ENCODE assay signal across 1 cellular context in the genomic region with DNA sequence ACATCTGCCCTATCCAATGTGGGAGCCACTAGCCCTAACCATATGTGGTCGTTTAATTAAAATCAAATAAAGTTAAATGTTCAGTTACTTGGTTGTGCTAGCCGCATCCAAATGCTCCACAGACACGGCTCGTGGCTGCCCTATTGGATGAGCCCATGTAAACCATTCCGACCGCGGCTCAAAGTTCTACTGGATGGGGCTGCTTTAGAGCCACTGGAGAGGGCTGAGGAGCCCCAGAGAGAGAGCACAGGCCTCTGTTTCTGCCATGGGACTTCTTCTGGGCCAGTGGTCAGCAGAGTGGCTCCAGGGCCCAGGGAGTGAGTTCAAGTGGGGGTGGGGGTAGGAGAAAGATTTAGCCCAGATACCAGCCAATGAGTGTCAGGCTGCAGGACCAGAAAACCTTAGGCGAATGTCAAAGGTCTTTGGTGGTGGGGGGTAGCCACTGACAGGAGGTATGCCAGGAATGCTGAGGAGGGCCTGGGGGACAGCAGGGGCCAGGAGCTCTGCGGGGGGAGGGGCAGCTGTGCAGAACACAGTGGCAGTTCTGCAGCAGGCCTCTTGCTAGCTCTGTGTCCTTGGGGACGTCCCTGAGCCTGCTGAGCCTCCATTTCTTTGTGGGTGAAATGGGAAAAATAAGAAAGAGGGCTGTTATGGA.
A peak's percentile ranks its signal among the peaks of the same experiment; 100 is the strongest.
TF ChIP-seq lines count a peak whose summit lies in the region.

No MANE protein-coding gene starts in this region.

TF ChIP-seq in H1, 55 proteins besides CTCF, POLR2A, EP300 and RAD21:
- peak; percentile 100 for TF ChIP-seq TEAD4 (IDR thresholded peaks at IDR 0.05; ENCODE audit: low read depth, low read length)
- TF ChIP-seq RBBP5 (IDR thresholded peaks at IDR 0.05; ENCODE audit: borderline replicate concordance, low read depth, low read length): no peak
- peak; percentile 53 for TF ChIP-seq ASH2L (IDR thresholded peaks at IDR 0.05; ENCODE audit: low read length)
- no peak for TF ChIP-seq TAF1 (IDR thresholded peaks at IDR 0.05; ENCODE audit: low read depth, low read length)
- TF ChIP-seq SIX5 (IDR thresholded peaks at IDR 0.05; ENCODE audit: low read depth, low read length): no peak
- TF ChIP-seq SP4 (IDR thresholded peaks at IDR 0.05; ENCODE audit: low read length): no peak
- no peak for TF ChIP-seq JUND (IDR thresholded peaks at IDR 0.05; ENCODE audit: low read length)
- TF ChIP-seq CREB1 (IDR thresholded peaks at IDR 0.05): no peak
- TF ChIP-seq CHD1 (IDR thresholded peaks at IDR 0.05; ENCODE audit: low read depth, low read length): no peak
- TF ChIP-seq, protein P1, sequence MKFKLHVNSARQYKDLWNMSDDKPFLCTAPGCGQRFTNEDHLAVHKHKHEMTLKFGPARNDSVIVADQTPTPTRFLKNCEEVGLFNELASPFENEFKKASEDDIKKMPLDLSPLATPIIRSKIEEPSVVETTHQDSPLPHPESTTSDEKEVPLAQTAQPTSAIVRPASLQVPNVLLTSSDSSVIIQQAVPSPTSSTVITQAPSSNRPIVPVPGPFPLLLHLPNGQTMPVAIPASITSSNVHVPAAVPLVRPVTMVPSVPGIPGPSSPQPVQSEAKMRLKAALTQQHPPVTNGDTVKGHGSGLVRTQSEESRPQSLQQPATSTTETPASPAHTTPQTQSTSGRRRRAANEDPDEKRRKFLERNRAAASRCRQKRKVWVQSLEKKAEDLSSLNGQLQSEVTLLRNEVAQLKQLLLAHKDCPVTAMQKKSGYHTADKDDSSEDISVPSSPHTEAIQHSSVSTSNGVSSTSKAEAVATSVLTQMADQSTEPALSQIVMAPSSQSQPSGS (IDR thresholded peaks at IDR 0.05; ENCODE audit: low read length): peak; percentile 41; the same call in 1 of the 2 replicates
- TF ChIP-seq BACH1 (IDR thresholded peaks at IDR 0.05; ENCODE audit: low read length): no peak
- TF ChIP-seq HDAC2 (IDR thresholded peaks at IDR 0.05; ENCODE audit: borderline replicate concordance in 1 of 2, low read depth in 2 of 2, low read length in 2 of 2): peak in 1 of 2 experiments; percentile 97; a peak in 2 of 4 replicates
- TF ChIP-seq SAP30 (IDR thresholded peaks at IDR 0.05; ENCODE audit: insufficient read depth, insufficient replicate concordance, low read length): no peak
- TF ChIP-seq POU5F1 (IDR thresholded peaks at IDR 0.05; ENCODE audit: low read depth, low read length): no peak
- TF ChIP-seq SIRT6 (IDR thresholded peaks at IDR 0.05; ENCODE audit: low read length): no peak
- no peak for TF ChIP-seq RFX5 (IDR thresholded peaks at IDR 0.05; ENCODE audit: borderline replicate concordance, low read depth, low read length)
- TF ChIP-seq HDAC6 (IDR thresholded peaks at IDR 0.05; ENCODE audit: low read depth, low read length): no peak
- TF ChIP-seq SIN3A (conservative IDR thresholded peaks at IDR 0.05 in 1 of 2, IDR thresholded peaks at IDR 0.05 in 1 of 2; ENCODE audit: low read depth in 1 of 2, low read length in 2 of 2): peak; percentile 100
- no peak for TF ChIP-seq NRF1 (IDR thresholded peaks at IDR 0.05; ENCODE audit: low read depth, low read length)
- no peak for TF ChIP-seq TAF7 (optimal IDR thresholded peaks at IDR 0.05; ENCODE audit: borderline replicate concordance, low read depth, low read length)
- no peak for TF ChIP-seq RXRA (IDR thresholded peaks at IDR 0.05; ENCODE audit: insufficient read depth, low read depth, low read length)
- peak; percentile 87 for TF ChIP-seq TCF12 (IDR thresholded peaks at IDR 0.05; ENCODE audit: low read depth, low read length)
- TF ChIP-seq FOSL1 (IDR thresholded peaks at IDR 0.05; ENCODE audit: insufficient read depth, low read depth, low read length): no peak
- TF ChIP-seq MAFK (IDR thresholded peaks at IDR 0.05; ENCODE audit: low read depth, low read length): no peak
- no peak for TF ChIP-seq RNF2 (IDR thresholded peaks at IDR 0.05; ENCODE audit: borderline replicate concordance, low read depth, low read length, missing control alignments, poor library complexity, severe bottlenecking)
- TF ChIP-seq CBX8 (IDR thresholded peaks at IDR 0.05; ENCODE audit: borderline replicate concordance, low read depth, low read length): no peak
- TF ChIP-seq KDM4A (IDR thresholded peaks at IDR 0.05; ENCODE audit: low read depth, low read length, severe bottlenecking): no peak
- TF ChIP-seq, protein P2, sequence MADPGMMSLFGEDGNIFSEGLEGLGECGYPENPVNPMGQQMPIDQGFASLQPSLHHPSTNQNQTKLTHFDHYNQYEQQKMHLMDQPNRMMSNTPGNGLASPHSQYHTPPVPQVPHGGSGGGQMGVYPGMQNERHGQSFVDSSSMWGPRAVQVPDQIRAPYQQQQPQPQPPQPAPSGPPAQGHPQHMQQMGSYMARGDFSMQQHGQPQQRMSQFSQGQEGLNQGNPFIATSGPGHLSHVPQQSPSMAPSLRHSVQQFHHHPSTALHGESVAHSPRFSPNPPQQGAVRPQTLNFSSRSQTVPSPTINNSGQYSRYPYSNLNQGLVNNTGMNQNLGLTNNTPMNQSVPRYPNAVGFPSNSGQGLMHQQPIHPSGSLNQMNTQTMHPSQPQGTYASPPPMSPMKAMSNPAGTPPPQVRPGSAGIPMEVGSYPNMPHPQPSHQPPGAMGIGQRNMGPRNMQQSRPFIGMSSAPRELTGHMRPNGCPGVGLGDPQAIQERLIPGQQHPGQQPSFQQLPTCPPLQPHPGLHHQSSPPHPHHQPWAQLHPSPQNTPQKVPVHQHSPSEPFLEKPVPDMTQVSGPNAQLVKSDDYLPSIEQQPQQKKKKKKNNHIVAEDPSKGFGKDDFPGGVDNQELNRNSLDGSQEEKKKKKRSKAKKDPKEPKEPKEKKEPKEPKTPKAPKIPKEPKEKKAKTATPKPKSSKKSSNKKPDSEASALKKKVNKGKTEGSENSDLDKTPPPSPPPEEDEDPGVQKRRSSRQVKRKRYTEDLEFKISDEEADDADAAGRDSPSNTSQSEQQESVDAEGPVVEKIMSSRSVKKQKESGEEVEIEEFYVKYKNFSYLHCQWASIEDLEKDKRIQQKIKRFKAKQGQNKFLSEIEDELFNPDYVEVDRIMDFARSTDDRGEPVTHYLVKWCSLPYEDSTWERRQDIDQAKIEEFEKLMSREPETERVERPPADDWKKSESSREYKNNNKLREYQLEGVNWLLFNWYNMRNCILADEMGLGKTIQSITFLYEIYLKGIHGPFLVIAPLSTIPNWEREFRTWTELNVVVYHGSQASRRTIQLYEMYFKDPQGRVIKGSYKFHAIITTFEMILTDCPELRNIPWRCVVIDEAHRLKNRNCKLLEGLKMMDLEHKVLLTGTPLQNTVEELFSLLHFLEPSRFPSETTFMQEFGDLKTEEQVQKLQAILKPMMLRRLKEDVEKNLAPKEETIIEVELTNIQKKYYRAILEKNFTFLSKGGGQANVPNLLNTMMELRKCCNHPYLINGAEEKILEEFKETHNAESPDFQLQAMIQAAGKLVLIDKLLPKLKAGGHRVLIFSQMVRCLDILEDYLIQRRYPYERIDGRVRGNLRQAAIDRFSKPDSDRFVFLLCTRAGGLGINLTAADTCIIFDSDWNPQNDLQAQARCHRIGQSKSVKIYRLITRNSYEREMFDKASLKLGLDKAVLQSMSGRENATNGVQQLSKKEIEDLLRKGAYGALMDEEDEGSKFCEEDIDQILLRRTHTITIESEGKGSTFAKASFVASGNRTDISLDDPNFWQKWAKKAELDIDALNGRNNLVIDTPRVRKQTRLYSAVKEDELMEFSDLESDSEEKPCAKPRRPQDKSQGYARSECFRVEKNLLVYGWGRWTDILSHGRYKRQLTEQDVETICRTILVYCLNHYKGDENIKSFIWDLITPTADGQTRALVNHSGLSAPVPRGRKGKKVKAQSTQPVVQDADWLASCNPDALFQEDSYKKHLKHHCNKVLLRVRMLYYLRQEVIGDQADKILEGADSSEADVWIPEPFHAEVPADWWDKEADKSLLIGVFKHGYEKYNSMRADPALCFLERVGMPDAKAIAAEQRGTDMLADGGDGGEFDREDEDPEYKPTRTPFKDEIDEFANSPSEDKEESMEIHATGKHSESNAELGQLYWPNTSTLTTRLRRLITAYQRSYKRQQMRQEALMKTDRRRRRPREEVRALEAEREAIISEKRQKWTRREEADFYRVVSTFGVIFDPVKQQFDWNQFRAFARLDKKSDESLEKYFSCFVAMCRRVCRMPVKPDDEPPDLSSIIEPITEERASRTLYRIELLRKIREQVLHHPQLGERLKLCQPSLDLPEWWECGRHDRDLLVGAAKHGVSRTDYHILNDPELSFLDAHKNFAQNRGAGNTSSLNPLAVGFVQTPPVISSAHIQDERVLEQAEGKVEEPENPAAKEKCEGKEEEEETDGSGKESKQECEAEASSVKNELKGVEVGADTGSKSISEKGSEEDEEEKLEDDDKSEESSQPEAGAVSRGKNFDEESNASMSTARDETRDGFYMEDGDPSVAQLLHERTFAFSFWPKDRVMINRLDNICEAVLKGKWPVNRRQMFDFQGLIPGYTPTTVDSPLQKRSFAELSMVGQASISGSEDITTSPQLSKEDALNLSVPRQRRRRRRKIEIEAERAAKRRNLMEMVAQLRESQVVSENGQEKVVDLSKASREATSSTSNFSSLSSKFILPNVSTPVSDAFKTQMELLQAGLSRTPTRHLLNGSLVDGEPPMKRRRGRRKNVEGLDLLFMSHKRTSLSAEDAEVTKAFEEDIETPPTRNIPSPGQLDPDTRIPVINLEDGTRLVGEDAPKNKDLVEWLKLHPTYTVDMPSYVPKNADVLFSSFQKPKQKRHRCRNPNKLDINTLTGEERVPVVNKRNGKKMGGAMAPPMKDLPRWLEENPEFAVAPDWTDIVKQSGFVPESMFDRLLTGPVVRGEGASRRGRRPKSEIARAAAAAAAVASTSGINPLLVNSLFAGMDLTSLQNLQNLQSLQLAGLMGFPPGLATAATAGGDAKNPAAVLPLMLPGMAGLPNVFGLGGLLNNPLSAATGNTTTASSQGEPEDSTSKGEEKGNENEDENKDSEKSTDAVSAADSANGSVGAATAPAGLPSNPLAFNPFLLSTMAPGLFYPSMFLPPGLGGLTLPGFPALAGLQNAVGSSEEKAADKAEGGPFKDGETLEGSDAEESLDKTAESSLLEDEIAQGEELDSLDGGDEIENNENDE (IDR thresholded peaks at IDR 0.05; ENCODE audit: insufficient replicate concordance, low read length): no peak
- peak; percentile 80 for TF ChIP-seq YY1 (IDR thresholded peaks at IDR 0.05; ENCODE audit: low read depth, low read length)
- TF ChIP-seq SP1 (IDR thresholded peaks at IDR 0.05; ENCODE audit: low read depth, low read length): peak; percentile 86
- no peak for TF ChIP-seq GTF2F1 (IDR thresholded peaks at IDR 0.05; ENCODE audit: borderline replicate concordance, low read depth, low read length)
- TF ChIP-seq PHF8 (conservative IDR thresholded peaks at IDR 0.05; ENCODE audit: low read depth, low read length): no peak
- TF ChIP-seq SRF (IDR thresholded peaks at IDR 0.05; ENCODE audit: low read depth, low read length): no peak
- no peak for TF ChIP-seq SP2 (IDR thresholded peaks at IDR 0.05; ENCODE audit: low read length)
- TF ChIP-seq, protein P3, sequence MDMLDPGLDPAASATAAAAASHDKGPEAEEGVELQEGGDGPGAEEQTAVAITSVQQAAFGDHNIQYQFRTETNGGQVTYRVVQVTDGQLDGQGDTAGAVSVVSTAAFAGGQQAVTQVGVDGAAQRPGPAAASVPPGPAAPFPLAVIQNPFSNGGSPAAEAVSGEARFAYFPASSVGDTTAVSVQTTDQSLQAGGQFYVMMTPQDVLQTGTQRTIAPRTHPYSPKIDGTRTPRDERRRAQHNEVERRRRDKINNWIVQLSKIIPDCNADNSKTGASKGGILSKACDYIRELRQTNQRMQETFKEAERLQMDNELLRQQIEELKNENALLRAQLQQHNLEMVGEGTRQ (IDR thresholded peaks at IDR 0.05; ENCODE audit: low read length): no peak
- no peak for TF ChIP-seq ZNF274 (IDR thresholded peaks at IDR 0.05; ENCODE audit: borderline replicate concordance, extremely low read depth, low read length)
- TF ChIP-seq BRCA1 (IDR thresholded peaks at IDR 0.05; ENCODE audit: low read depth, low read length): no peak
- TF ChIP-seq JUN (IDR thresholded peaks at IDR 0.05; ENCODE audit: low read depth, low read length): no peak
- TF ChIP-seq EGR1 (IDR thresholded peaks at IDR 0.05; ENCODE audit: borderline replicate concordance, low read depth, low read length): no peak
- TF ChIP-seq, protein P4, sequence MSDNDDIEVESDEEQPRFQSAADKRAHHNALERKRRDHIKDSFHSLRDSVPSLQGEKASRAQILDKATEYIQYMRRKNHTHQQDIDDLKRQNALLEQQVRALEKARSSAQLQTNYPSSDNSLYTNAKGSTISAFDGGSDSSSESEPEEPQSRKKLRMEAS (IDR thresholded peaks at IDR 0.05): peak; percentile 31; the same call in 1 of the 2 replicates
- TF ChIP-seq POLR2AphosphoS5 (IDR thresholded peaks at IDR 0.05; ENCODE audit: low read depth, low read length): no peak
- no peak for TF ChIP-seq CEBPB (IDR thresholded peaks at IDR 0.05; ENCODE audit: low read depth, low read length)
- TF ChIP-seq, protein P5, sequence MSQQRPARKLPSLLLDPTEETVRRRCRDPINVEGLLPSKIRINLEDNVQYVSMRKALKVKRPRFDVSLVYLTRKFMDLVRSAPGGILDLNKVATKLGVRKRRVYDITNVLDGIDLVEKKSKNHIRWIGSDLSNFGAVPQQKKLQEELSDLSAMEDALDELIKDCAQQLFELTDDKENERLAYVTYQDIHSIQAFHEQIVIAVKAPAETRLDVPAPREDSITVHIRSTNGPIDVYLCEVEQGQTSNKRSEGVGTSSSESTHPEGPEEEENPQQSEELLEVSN (IDR thresholded peaks at IDR 0.05): no peak
- TF ChIP-seq NANOG (IDR thresholded peaks at IDR 0.05; ENCODE audit: insufficient read depth, low read depth, low read length, poor library complexity, severe bottlenecking): peak; percentile 6
- TF ChIP-seq, protein P6, sequence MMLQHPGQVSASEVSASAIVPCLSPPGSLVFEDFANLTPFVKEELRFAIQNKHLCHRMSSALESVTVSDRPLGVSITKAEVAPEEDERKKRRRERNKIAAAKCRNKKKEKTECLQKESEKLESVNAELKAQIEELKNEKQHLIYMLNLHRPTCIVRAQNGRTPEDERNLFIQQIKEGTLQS (IDR thresholded peaks at IDR 0.05; ENCODE audit: insufficient read depth, low read depth, low read length): no peak
- TF ChIP-seq CTBP2 (IDR thresholded peaks at IDR 0.05; ENCODE audit: borderline replicate concordance, insufficient read depth, insufficient read length, low read length): peak; percentile 100
- no peak for TF ChIP-seq GABPA (IDR thresholded peaks at IDR 0.05; ENCODE audit: borderline replicate concordance, insufficient read depth, low read length)
- TF ChIP-seq BCL11A (IDR thresholded peaks at IDR 0.05; ENCODE audit: low read depth in 2 of 2, low read length in 2 of 2): no peak
- no peak for TF ChIP-seq SUZ12 (IDR thresholded peaks at IDR 0.05; ENCODE audit: low read length)
- TF ChIP-seq TBP (IDR thresholded peaks at IDR 0.05; ENCODE audit: low read depth, low read length): no peak
- TF ChIP-seq KDM1A (IDR thresholded peaks at IDR 0.05; ENCODE audit: borderline replicate concordance, low read length): peak; percentile 53; the same call in 1 of the 2 replicates
- TF ChIP-seq CHD2 (IDR thresholded peaks at IDR 0.05; ENCODE audit: low read length): peak; percentile 62; the same call in 1 of the 2 replicates
- TF ChIP-seq EZH2 (IDR thresholded peaks at IDR 0.05; ENCODE audit: low read depth, low read length, severe bottlenecking): no peak
- TF ChIP-seq CBX5 (IDR thresholded peaks at IDR 0.05; ENCODE audit: low read depth, low read length): no peak
- no peak for TF ChIP-seq KDM5A (IDR thresholded peaks at IDR 0.05; ENCODE audit: low read length)
TF ChIP-seq in H1: peak in this region for 13.
